Comparison of ENCODE assay signal across 9 cellular contexts in the genomic region with DNA sequence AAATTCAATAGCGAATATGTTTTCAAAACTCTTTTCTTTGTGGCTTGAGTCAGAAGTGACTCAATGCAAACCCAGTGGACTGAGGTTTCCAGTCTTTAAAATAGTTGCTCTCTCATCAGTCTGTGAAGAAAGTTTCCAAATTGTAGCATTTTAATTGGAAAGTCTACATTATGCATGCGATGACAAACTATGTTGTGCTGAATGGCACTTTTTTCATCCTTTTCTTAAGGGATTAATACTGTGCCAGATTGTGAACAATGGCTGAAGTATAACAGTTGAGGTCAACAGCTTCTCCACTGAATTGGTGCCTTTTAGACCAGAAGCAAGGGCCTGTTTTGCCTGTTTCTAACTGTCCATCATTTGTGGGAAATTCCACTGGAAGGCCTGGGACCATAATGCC.
A peak's percentile ranks its signal among the peaks of the same experiment; 100 is the strongest.
DNase-seq lines count a peak whose midpoint lies in the region; ATAC-seq and TF ChIP-seq lines count a peak whose summit lies in the region.
"Had no signal": no experiment of that assay in that cellular context is flagged by ENCODE, and none has a peak within 500 bp of the region (broad histone marks: within the 10 kb centered on the region; RNA-seq: fewer than 3 reads in every experiment).

No MANE protein-coding gene starts in this region.

- H3F3A ChIP-seq in GM23338 (replicated peaks; ENCODE audit: low read depth), result no peaks in the 10 kb centered on the region

- H3K36me3 ChIP-seq in GM23338 (ENCODE audit: insufficient read depth) (no peaks in the 10 kb centered on the region), RWPE2 (ENCODE audit: low read depth) (no peaks in the 10 kb centered on the region)

- TF ChIP-seq CTCF in GM23338 (conservative IDR thresholded peaks at IDR 0.05; ENCODE audit: low read depth in 2 of 2), result no peak
- no peak for TF ChIP-seq CTCF in RWPE2 (IDR thresholded peaks at IDR 0.05; ENCODE audit: poor library complexity, severe bottlenecking)

- H3K4me1 ChIP-seq in GM23338 (ENCODE audit: insufficient read depth) (peaks cover 18% of the 10 kb centered on the region), RWPE2 (ENCODE audit: insufficient read depth, poor library complexity, severe bottlenecking) (peaks cover 46% of the 10 kb centered on the region)
- H3K4me1 ChIP-seq: testis had no signal

- no peaks in the 10 kb centered on the region for H3K9me3 Mint-ChIP-seq in GM23338

- peaks cover 6% of the 10 kb centered on the region for H3K27me3 Mint-ChIP-seq in GM23338 (ENCODE audit: insufficient read depth, low read depth, poor library complexity)

- no peaks in the 10 kb centered on the region for H3K36me3 Mint-ChIP-seq in GM23338 (ENCODE audit: low read depth)

- H3K4me3 Mint-ChIP-seq in GM23338, result no peak overlapping the region

- DNase-seq in GM23338 (ENCODE audit: low spot score), result no peak
- no peak for DNase-seq in RWPE2 (ENCODE audit: low spot score)
- DNase-seq in fibroblast of gingiva (ENCODE audit: low read depth), result peak; percentile 46
- peak; percentile 69 for DNase-seq in renal cortical epithelial cell (ENCODE audit: low read depth)
- no peak for DNase-seq in NCI-H774 (lab: John Stamatoyannopoulos, UW)
- DNase-seq in stimulated activated CD4-positive, alpha-beta T cell treated with anti-CD3 and anti-CD28 coated beads, Interleukin-1b, Interleukin-23, amount 100 ng/mL, for 48 hours, result no peak
- DNase-seq: activated CD4-positive, alpha-beta T cell treated with anti-CD3 and anti-CD28 coated beads for 48 hours; testis had no signal

- no peaks in the 10 kb centered on the region for H4K20me1 ChIP-seq in GM23338 (replicated peaks; ENCODE audit: insufficient read depth)

- H3K9me3 ChIP-seq in RWPE2 (ENCODE audit: severe bottlenecking), result no peaks in the 10 kb centered on the region
- H3K9me3 ChIP-seq: testis had no signal

- ATAC-seq in GM23338, result no peak
- peak; percentile 58 for ATAC-seq in RWPE2 (ENCODE audit: low read depth)
- no peak for ATAC-seq in GM21529 (IDR thresholded peaks at IDR 0.05; ENCODE audit: unreplicated experiment)

- H3K79me2 ChIP-seq in GM23338 (replicated peaks; ENCODE audit: insufficient read depth), result no peaks in the 10 kb centered on the region

- H2AFZ ChIP-seq in GM23338, result no peak overlapping the region

- peak overlapping the region; percentile 76 for H3K27ac Mint-ChIP-seq in GM23338

- H3K27ac ChIP-seq in GM23338 (ENCODE audit: low read depth) (peak overlapping the region; percentile 73), RWPE2 (ENCODE audit: poor library complexity, severe bottlenecking) (peak overlapping the region; percentile 81)
- H3K27ac ChIP-seq: testis had no signal

- H3K4me2 ChIP-seq in GM23338, result peak overlapping the region; percentile 31

- H3K4me3 ChIP-seq in GM23338 (no peak overlapping the region), RWPE2 (ENCODE audit: severe bottlenecking) (no peak overlapping the region)
- H3K4me3 ChIP-seq: testis had no signal

- H3K27me3 ChIP-seq in GM23338 (ENCODE audit: insufficient read depth) (no peaks in the 10 kb centered on the region), RWPE2 (ENCODE audit: insufficient read depth, poor library complexity, severe bottlenecking) (no peaks in the 10 kb centered on the region)
- H3K27me3 ChIP-seq: testis had no signal

- peaks cover 31% of the 10 kb centered on the region for H3K4me1 Mint-ChIP-seq in GM23338

- H3K9me2 ChIP-seq in GM23338 (ENCODE audit: insufficient read depth), result no peaks in the 10 kb centered on the region

TF ChIP-seq in GM23338, 12 proteins besides CTCF, POLR2A, EP300 and RAD21:
- TF ChIP-seq ZNF331 (CRISPR knock-in tag; IDR thresholded peaks at IDR 0.05; ENCODE audit: low read depth) (no peak), CREB1 (CRISPR knock-in tag; IDR thresholded peaks at IDR 0.05; ENCODE audit: low read depth) (no peak), EZH2 (IDR thresholded peaks at IDR 0.05; ENCODE audit: low read depth, unreplicated experiment) (no peak), REST (IDR thresholded peaks at IDR 0.05; ENCODE audit: unreplicated experiment) (no peak), NANOG (IDR thresholded peaks at IDR 0.05; ENCODE audit: borderline replicate concordance) (no peak), STAT1 (IDR thresholded peaks at IDR 0.05; ENCODE audit: unreplicated experiment) (no peak), POLR2AphosphoS5 (IDR thresholded peaks at IDR 0.05; ENCODE audit: low read depth) (no peak)
- TF ChIP-seq, protein P1, sequence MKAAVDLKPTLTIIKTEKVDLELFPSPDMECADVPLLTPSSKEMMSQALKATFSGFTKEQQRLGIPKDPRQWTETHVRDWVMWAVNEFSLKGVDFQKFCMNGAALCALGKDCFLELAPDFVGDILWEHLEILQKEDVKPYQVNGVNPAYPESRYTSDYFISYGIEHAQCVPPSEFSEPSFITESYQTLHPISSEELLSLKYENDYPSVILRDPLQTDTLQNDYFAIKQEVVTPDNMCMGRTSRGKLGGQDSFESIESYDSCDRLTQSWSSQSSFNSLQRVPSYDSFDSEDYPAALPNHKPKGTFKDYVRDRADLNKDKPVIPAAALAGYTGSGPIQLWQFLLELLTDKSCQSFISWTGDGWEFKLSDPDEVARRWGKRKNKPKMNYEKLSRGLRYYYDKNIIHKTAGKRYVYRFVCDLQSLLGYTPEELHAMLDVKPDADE (IDR thresholded peaks at IDR 0.05), result no peak

Comparison
In these comparisons a context has a peak if more than half of its experiments do, and no peak if none do; other contexts are left out.
1. DNase-seq: peak in fibroblast of gingiva (single experiment) and renal cortical epithelial cell (single experiment); none in GM23338 (single experiment), RWPE2 (single experiment), NCI-H774 (single experiment) and stimulated activated CD4-positive, alpha-beta T cell treated with anti-CD3 and anti-CD28 coated beads, Interleukin-1b, Interleukin-23, amount 100 ng/mL, for 48 hours (single experiment).